In genomic region chr15:67103432-67103831, GRCh38 we compare ENCODE assay signal across 2 cellular contexts.
TF ChIP-seq lines count a peak whose summit lies in the region.

No MANE protein-coding gene starts in this region.

TF ChIP-seq in HEK293, 187 proteins besides CTCF, POLR2A, EP300 and RAD21:
- peak; percentile 53; the same call in 1 of the 2 replicates for TF ChIP-seq ZNF600 (tag by site-specific recombination; IDR thresholded peaks at IDR 0.05)
- TF ChIP-seq ZSCAN16 (tag by site-specific recombination; IDR thresholded peaks at IDR 0.05), result no peak
- TF ChIP-seq FEZF1 (tag by site-specific recombination; IDR thresholded peaks at IDR 0.05), result no peak
- TF ChIP-seq ZNF175 (tag by site-specific recombination; IDR thresholded peaks at IDR 0.05), result no peak
- no peak for TF ChIP-seq ZNF155 (tag by site-specific recombination; IDR thresholded peaks at IDR 0.05)

TF ChIP-seq in GM12878, 131 proteins besides CTCF, POLR2A, EP300 and RAD21:
- no peak for TF ChIP-seq NFXL1 (IDR thresholded peaks at IDR 0.05; ENCODE audit: borderline replicate concordance)
- no peak for TF ChIP-seq ATF2 (IDR thresholded peaks at IDR 0.05; ENCODE audit: low read length)
- no peak for TF ChIP-seq TAF1 (IDR thresholded peaks at IDR 0.05; ENCODE audit: borderline replicate concordance, low read depth, low read length)
- no peak for TF ChIP-seq ASH2L (IDR thresholded peaks at IDR 0.05; ENCODE audit: borderline replicate concordance, low read depth)
- TF ChIP-seq WRNIP1 (IDR thresholded peaks at IDR 0.05; ENCODE audit: borderline replicate concordance, low read depth, low read length), result no peak
- TF ChIP-seq PKNOX1 (IDR thresholded peaks at IDR 0.05), result no peak
- no peak for TF ChIP-seq NFYA (IDR thresholded peaks at IDR 0.05; ENCODE audit: borderline replicate concordance, low read depth, low read length)
- no peak for TF ChIP-seq SIN3A (IDR thresholded peaks at IDR 0.05; ENCODE audit: low read depth, low read length)
- no peak for TF ChIP-seq ZNF592 (IDR thresholded peaks at IDR 0.05)
- TF ChIP-seq E4F1 (IDR thresholded peaks at IDR 0.05; ENCODE audit: borderline replicate concordance, partially characterized antibody), result no peak
TF ChIP-seq in GM12878: peak in this region for 0.
